ENCODE assay signal across 25 cellular contexts in genomic region chrX:110194977-110195376, GRCh38.
"Had no signal": no experiment of that assay in that cellular context is flagged by ENCODE, and none has a peak within 500 bp of the region (broad histone marks: within the 10 kb centered on the region; RNA-seq: fewer than 3 reads in every experiment).

No MANE protein-coding gene starts in this region.

- H3K27ac ChIP-seq: coronary artery, esophagus squamous epithelium, neutrophil, pancreas, prostate gland, right atrium auricular region, testis, tibial nerve, upper lobe of left lung, uterus had no signal

- H3K4me3 Mint-ChIP-seq: effector memory CD8-positive, alpha-beta T cell; memory B cell; natural killer cell; neural crest cell had no signal

- H3K27ac Mint-ChIP-seq: memory B cell, natural killer cell had no signal

- DNase-seq: dermis blood vessel endothelial cell; effector memory CD8-positive, alpha-beta T cell; erythroblast; esophagus squamous epithelium; foreskin melanocyte; head of caudate nucleus; natural killer cell; pancreas; stimulated activated CD4-positive, alpha-beta T cell treated with anti-CD3 and anti-CD28 coated beads, Interleukin-12 subunit alpha, Interleukin-12 subunit beta, amount 100 ng/mL, for 4 hours; stimulated activated CD4-positive, alpha-beta T cell treated with anti-CD3 and anti-CD28 coated beads, Interleukin-1b, Interleukin-23, amount 100 ng/mL, for 48 hours; stimulated activated CD4-positive, alpha-beta T cell treated with anti-CD3 and anti-CD28 coated beads, Interleukin-4, amount 100 ng/mL, for 1 hour; stimulated activated CD8-positive, alpha-beta memory T cell treated with anti-CD3 and anti-CD28 coated beads, Interleukin-4, amount 100 ng/mL, for 48 hours; stimulated activated naive CD4-positive, alpha-beta T cell treated with Interleukin-2 at 50 U/mL for 16 hours; substantia nigra; testis; upper lobe of left lung; uterus had no signal

- ATAC-seq: effector memory CD8-positive, alpha-beta T cell; natural killer cell; pancreas; sciatic nerve had no signal

- H3K4me1 Mint-ChIP-seq: neural crest cell had no signal

- H3K9me3 Mint-ChIP-seq: effector memory CD8-positive, alpha-beta T cell; memory B cell; natural killer cell; neural crest cell had no signal

- H3K27me3 Mint-ChIP-seq: effector memory CD8-positive, alpha-beta T cell; memory B cell had no signal

- H3K36me3 Mint-ChIP-seq: memory B cell, natural killer cell had no signal
